8 cellular contexts compared by ENCODE assay signal in genomic region chr2:71801969-71802368, GRCh38.
DNase-seq lines count a peak whose midpoint lies in the region; ATAC-seq and TF ChIP-seq lines count a peak whose summit lies in the region.

No MANE protein-coding gene starts in this region.

- TF ChIP-seq CTCF in MCF 10A (IDR thresholded peaks at IDR 0.05; ENCODE audit: unreplicated experiment) (peak; percentile 60), breast epithelium (IDR thresholded peaks at IDR 0.05) (peak in 1 of 3 donors; percentile 9), gastroesophageal sphincter (IDR thresholded peaks at IDR 0.05) (peak in 3 of 4 experiments; percentile 45 to 70 (median 47)), psoas muscle (IDR thresholded peaks at IDR 0.05) (peak; percentile 74)

- POLR2A ChIA-PET in MCF 10A (lab: Yijun Ruan, JAX): no interaction called here

- H3K27me3 Mint-ChIP-seq in MCF 10A (ENCODE audit: insufficient read depth, unreplicated experiment): no peaks in the 10 kb centered on the region

- CTCF ChIA-PET in MCF 10A (lab: Yijun Ruan, JAX): interaction anchor here (0.5 to 7.6 kb wide), 15 partner anchors 10 to 1169 kb away, joined by 3 to 65 read pairs (median 5); no protein-coding TSS in a partner anchor

- H3K36me3 Mint-ChIP-seq in MCF 10A (ENCODE audit: insufficient read depth, unreplicated experiment): no peaks in the 10 kb centered on the region

- H3K36me3 ChIP-seq in breast epithelium (no peaks in the 10 kb centered on the region), SJCRH30 (no peaks in the 10 kb centered on the region), gastroesophageal sphincter (no peaks in the 10 kb centered on the region), psoas muscle (ENCODE audit: insufficient read depth in 1 of 2, low read depth in 1 of 2) (no peaks in the 10 kb centered on the region)

- H3K27ac ChIP-seq in breast epithelium: no peak overlapping the region
- H3K27ac ChIP-seq in SJCRH30: no peak overlapping the region
- no peak overlapping the region for H3K27ac ChIP-seq in gastroesophageal sphincter
- H3K27ac ChIP-seq in psoas muscle: no peak overlapping the region

- DNase-seq in MCF 10A (ENCODE audit: unreplicated experiment): peak; percentile 75
- no peak for DNase-seq in breast epithelium (ENCODE audit: low spot score in 2 of 2)
- peak; percentile 60 to 79 for DNase-seq in SJCRH30
- DNase-seq in psoas muscle: peak; percentile 73 to 84
- no peak for DNase-seq in HPDE6-E6E7 (ENCODE audit: extremely low spot score)

- BruUV-seq in MCF 10A (replicated peaks; lab: Mats Ljungman, UMichigan): no TSS peak

- TF ChIP-seq POLR2A in breast epithelium (IDR thresholded peaks at IDR 0.05): no peak
- TF ChIP-seq POLR2A in gastroesophageal sphincter (IDR thresholded peaks at IDR 0.05): no peak

- no peak overlapping the region for H3K27ac Mint-ChIP-seq in MCF 10A (ENCODE audit: low read depth, unreplicated experiment)

- H3K9me3 ChIP-seq in breast epithelium (no peaks in the 10 kb centered on the region), SJCRH30 (replicated peaks) (no peaks in the 10 kb centered on the region), gastroesophageal sphincter (no peaks in the 10 kb centered on the region), psoas muscle (no peaks in the 10 kb centered on the region)

- WGBS in gastroesophageal sphincter (ENCODE audit: low coverage in 1 of 2), 2 donors: no CpG with 5 or more reads among the region's 8 CpGs
- WGBS in psoas muscle, 3 donors: 44 to 50% (median 46%) methylated on average over 8 of the region's 8 CpGs

- no peaks in the 10 kb centered on the region for H3K9me3 Mint-ChIP-seq in MCF 10A (ENCODE audit: unreplicated experiment)

- H3K27me3 ChIP-seq in breast epithelium (no peaks in the 10 kb centered on the region), SJCRH30 (no peaks in the 10 kb centered on the region), gastroesophageal sphincter (no peaks in the 10 kb centered on the region), psoas muscle (ENCODE audit: insufficient read depth in 3 of 3, low read length in 2 of 3) (peaks cover 0 to 5% (median 0%) of the 10 kb centered on the region in 3 donors)

- H3K4me1 ChIP-seq in breast epithelium: no peaks in the 10 kb centered on the region
- peaks cover 36% of the 10 kb centered on the region for H3K4me1 ChIP-seq in SJCRH30
- no peaks in the 10 kb centered on the region for H3K4me1 ChIP-seq in gastroesophageal sphincter
- H3K4me1 ChIP-seq in psoas muscle: no peaks in the 10 kb centered on the region

- no peak overlapping the region for H3K4me3 ChIP-seq in breast epithelium
- H3K4me3 ChIP-seq in SJCRH30: no peak overlapping the region
- no peak overlapping the region for H3K4me3 ChIP-seq in gastroesophageal sphincter
- H3K4me3 ChIP-seq in psoas muscle: no peak overlapping the region

- TF ChIP-seq EP300 in gastroesophageal sphincter (IDR thresholded peaks at IDR 0.05): no peak

- no peaks in the 10 kb centered on the region for H3K4me1 Mint-ChIP-seq in MCF 10A (ENCODE audit: insufficient read depth, unreplicated experiment)

- H3K4me3 Mint-ChIP-seq in MCF 10A (ENCODE audit: unreplicated experiment): no peak overlapping the region

- peak; percentile 53 for ATAC-seq in gastroesophageal sphincter
- peak; percentile 77 to 88 (median 80) for ATAC-seq in psoas muscle
- ATAC-seq in GM19467 (IDR thresholded peaks at IDR 0.05; ENCODE audit: unreplicated experiment): no peak
- no peak for ATAC-seq in HG02885 (IDR thresholded peaks at IDR 0.05; ENCODE audit: poor library complexity, unreplicated experiment)

- intact Hi-C loops in MCF 10A (cut with micrococcal nuclease): loop anchor here (1.0 to 5.0 kb wide), 4 partner anchors 122 to 775 kb away; no protein-coding TSS in a partner anchor
- intact Hi-C loops in breast epithelium (cut with DNase I; ENCODE audit: low total_unique reads): no loop called here
- intact Hi-C loops in psoas muscle (cut with DNase I): loop anchor here (2.0 to 10.0 kb wide), 6 partner anchors 85 to 350 kb away; no protein-coding TSS in a partner anchor

Comparison
In these comparisons a context has a peak if more than half of its experiments do, and no peak if none do; other contexts are left out.
1. DNase-seq: peak in MCF 10A (single experiment), SJCRH30 (2 of 2) and psoas muscle (2 of 2); none in breast epithelium (0 of 2) and HPDE6-E6E7 (single experiment).
2. ATAC-seq: peak in gastroesophageal sphincter (single experiment) and psoas muscle (4 of 4); none in GM19467 (single experiment) and HG02885 (single experiment).